Comparison of ENCODE assay signal across 8 cellular contexts in the genomic region with DNA sequence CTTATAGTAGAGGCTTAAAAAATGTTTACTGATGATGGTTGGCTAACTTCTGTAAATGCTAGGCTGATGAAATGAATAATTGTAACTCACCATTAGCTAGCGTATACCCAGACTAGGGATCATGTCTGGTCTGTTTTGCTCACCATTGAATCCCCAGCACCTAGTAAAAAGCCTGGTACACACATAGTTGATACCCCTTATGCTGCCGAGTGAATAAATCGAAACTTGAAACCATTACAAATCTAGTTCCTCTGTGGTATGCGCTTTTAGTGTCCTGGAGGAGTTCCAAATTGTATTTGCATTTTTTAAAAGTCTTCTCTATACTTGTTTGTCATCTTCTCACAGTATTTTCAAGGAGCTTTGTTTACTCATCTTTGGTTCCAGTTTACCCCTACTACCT. TPM values are rescaled to one million over a fixed set of nuclear protein-coding genes. Genes with fewer than 3 reads are reported as not detected.
A peak's percentile ranks its signal among the peaks of the same experiment; 100 is the strongest.
DNase-seq lines count a peak whose midpoint lies in the region; ATAC-seq and TF ChIP-seq lines count a peak whose summit lies in the region.

No MANE protein-coding gene starts in this region.

- ATAC-seq in HG02798 (IDR thresholded peaks at IDR 0.05; ENCODE audit: poor library complexity, unreplicated experiment), result peak; percentile 35
- no peak for ATAC-seq in WTC11
- ATAC-seq in GM21737 (IDR thresholded peaks at IDR 0.05; ENCODE audit: unreplicated experiment), result no peak

- WGBS in thyroid gland, 2 donors, result 51 to 54% methylated on average over 4 of the region's 4 CpGs

- intact Hi-C loops in thyroid gland (cut with DNase I), result no loop called here

- no peaks in the 10 kb centered on the region for H3K9me3 ChIP-seq in ES-I3 (ENCODE audit: control insufficient read depth, insufficient read depth, low read length)
- H3K9me3 ChIP-seq in thyroid gland, result no peaks in the 10 kb centered on the region

- POLR2A ChIA-PET in WTC11 (lab: Charles Lee), result no interaction called here

- H3K4me1 ChIP-seq in ES-I3 (ENCODE audit: insufficient read depth, low read length) (no peaks in the 10 kb centered on the region), thyroid gland (peaks cover 5 to 10% of the 10 kb centered on the region in 2 donors)

- peaks cover 35% of the 10 kb centered on the region for H3K36me3 Mint-ChIP-seq in WTC11
- peaks cover 0 to 25% (median 3%) of the 10 kb centered on the region in 3 donors for H3K36me3 Mint-ChIP-seq in immature natural killer cell

- H3K27ac Mint-ChIP-seq in WTC11 (peak overlapping the region; percentile 82; the same call in 1 of the 2 replicates), immature natural killer cell (peak overlapping the region in 5 of 6 donors; percentile 20 to 93 (median 91))

- peaks cover 14% of the 10 kb centered on the region for H3K36me3 ChIP-seq in ES-I3 (ENCODE audit: insufficient read depth, low read length)
- H3K36me3 ChIP-seq in thyroid gland, result peaks cover 0 to 9% of the 10 kb centered on the region in 2 donors

- TF ChIP-seq CTCF in WTC11 (IDR thresholded peaks at IDR 0.05), result no peak
- TF ChIP-seq CTCF in thyroid gland (IDR thresholded peaks at IDR 0.05), result no peak

- no peak overlapping the region for H3K27ac ChIP-seq in thyroid gland

- H3K27me3 ChIP-seq in thyroid gland, result no peaks in the 10 kb centered on the region

- H3K4me3 Mint-ChIP-seq in WTC11 (peak overlapping the region; percentile 86), immature natural killer cell (peak overlapping the region; percentile 89 to 96 (median 90))

- no peaks in the 10 kb centered on the region for H3K9me3 Mint-ChIP-seq in WTC11
- no peaks in the 10 kb centered on the region for H3K9me3 Mint-ChIP-seq in immature natural killer cell

- H3K4me3 ChIP-seq in thyroid gland (replicated peaks in 1 of 3), result no peak overlapping the region

- CTCF ChIA-PET in WTC11 (lab: Charles Lee), result interaction anchor here (1.1 to 2.4 kb wide), 2 partner anchors 45 to 213 kb away, joined by 3 to 13 read pairs; no protein-coding TSS in a partner anchor

- peak overlapping the region; percentile 81; the same call in 1 of the 2 replicates for H3K9ac ChIP-seq in ES-I3 (ENCODE audit: low read depth, low read length)

- TF ChIP-seq POLR2A in thyroid gland (IDR thresholded peaks at IDR 0.05), result no peak

- peaks cover 4% of the 10 kb centered on the region; the same call in 1 of the 2 replicates for H3K27me3 Mint-ChIP-seq in WTC11 (ENCODE audit: low read depth)
- peaks cover 7 to 14% (median 8%) of the 10 kb centered on the region in 3 donors for H3K27me3 Mint-ChIP-seq in immature natural killer cell (ENCODE audit: low read depth in 3 of 3)

- peaks cover 19% of the 10 kb centered on the region for H3K4me1 Mint-ChIP-seq in WTC11
- H3K4me1 Mint-ChIP-seq in immature natural killer cell, result peaks cover 30 to 55% of the 10 kb centered on the region in 2 donors

- DNase-seq in WTC11 (ENCODE audit: low spot score) (no peak), immature natural killer cell (no peak), NCI-H1092 (lab: John Stamatoyannopoulos, UW) (no peak), thyroid gland (no peak), T-helper 9 cell (no peak)

TF ChIP-seq in WTC11, 78 proteins besides CTCF, POLR2A, EP300 and RAD21:
- no peak for TF ChIP-seq TCF7 (CRISPR knock-in tag; IDR thresholded peaks at IDR 0.05; ENCODE audit: low read depth)
- no peak for TF ChIP-seq RORB (CRISPR knock-in tag; IDR thresholded peaks at IDR 0.05)
- TF ChIP-seq, protein P1, sequence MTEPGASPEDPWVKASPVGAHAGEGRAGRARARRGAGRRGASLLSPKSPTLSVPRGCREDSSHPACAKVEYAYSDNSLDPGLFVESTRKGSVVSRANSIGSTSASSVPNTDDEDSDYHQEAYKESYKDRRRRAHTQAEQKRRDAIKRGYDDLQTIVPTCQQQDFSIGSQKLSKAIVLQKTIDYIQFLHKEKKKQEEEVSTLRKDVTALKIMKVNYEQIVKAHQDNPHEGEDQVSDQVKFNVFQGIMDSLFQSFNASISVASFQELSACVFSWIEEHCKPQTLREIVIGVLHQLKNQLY (CRISPR knock-in tag; IDR thresholded peaks at IDR 0.05), result no peak
- TF ChIP-seq GRHL2 (CRISPR knock-in tag; IDR thresholded peaks at IDR 0.05; ENCODE audit: insufficient replicate concordance, severe bottlenecking), result no peak
- TF ChIP-seq, protein P2, sequence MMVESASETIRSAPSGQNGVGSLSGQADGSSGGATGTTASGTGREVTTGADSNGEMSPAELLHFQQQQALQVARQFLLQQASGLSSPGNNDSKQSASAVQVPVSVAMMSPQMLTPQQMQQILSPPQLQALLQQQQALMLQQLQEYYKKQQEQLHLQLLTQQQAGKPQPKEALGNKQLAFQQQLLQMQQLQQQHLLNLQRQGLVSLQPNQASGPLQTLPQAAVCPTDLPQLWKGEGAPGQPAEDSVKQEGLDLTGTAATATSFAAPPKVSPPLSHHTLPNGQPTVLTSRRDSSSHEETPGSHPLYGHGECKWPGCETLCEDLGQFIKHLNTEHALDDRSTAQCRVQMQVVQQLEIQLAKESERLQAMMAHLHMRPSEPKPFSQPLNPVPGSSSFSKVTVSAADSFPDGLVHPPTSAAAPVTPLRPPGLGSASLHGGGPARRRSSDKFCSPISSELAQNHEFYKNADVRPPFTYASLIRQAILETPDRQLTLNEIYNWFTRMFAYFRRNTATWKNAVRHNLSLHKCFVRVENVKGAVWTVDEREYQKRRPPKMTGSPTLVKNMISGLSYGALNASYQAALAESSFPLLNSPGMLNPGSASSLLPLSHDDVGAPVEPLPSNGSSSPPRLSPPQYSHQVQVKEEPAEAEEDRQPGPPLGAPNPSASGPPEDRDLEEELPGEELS (CRISPR knock-in tag; IDR thresholded peaks at IDR 0.05), result no peak
- no peak for TF ChIP-seq NFYB (CRISPR knock-in tag; conservative IDR thresholded peaks at IDR 0.05; ENCODE audit: low read depth)
- TF ChIP-seq KAT7 (CRISPR knock-in tag; IDR thresholded peaks at IDR 0.05; ENCODE audit: borderline replicate concordance), result no peak
- no peak for TF ChIP-seq ZNF219 (CRISPR knock-in tag; IDR thresholded peaks at IDR 0.05; ENCODE audit: borderline replicate concordance)
- TF ChIP-seq, protein P3, sequence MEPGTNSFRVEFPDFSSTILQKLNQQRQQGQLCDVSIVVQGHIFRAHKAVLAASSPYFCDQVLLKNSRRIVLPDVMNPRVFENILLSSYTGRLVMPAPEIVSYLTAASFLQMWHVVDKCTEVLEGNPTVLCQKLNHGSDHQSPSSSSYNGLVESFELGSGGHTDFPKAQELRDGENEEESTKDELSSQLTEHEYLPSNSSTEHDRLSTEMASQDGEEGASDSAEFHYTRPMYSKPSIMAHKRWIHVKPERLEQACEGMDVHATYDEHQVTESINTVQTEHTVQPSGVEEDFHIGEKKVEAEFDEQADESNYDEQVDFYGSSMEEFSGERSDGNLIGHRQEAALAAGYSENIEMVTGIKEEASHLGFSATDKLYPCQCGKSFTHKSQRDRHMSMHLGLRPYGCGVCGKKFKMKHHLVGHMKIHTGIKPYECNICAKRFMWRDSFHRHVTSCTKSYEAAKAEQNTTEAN (CRISPR knock-in tag; IDR thresholded peaks at IDR 0.05), result no peak

RNA-seq across cellular contexts. Expression of a gene that starts 1.3 kb away (rescaled TPM):
- total RNA-seq in WTC11 (2021) (27.0 to 31.2 TPM (median 28.8 TPM) in 3 replicates), thyroid gland (10 to 100 TPM; 18.6 to 33.9 (median 25.8) TPM)
- polyA plus RNA-seq in immature natural killer cell, result 10 to 100 TPM in 2 of 3 donors, 1 to 10 TPM in 1; 8.7 to 21.8 (median 10.2) TPM
